Comparison of ENCODE assay signal across 30 cellular contexts in genomic region chr7:48511021-48511579, GRCh38.
A peak's percentile ranks its signal among the peaks of the same experiment; 100 is the strongest.
DNase-seq lines count a peak whose midpoint lies in the region; ATAC-seq, FAIRE-seq and TF ChIP-seq lines count a peak whose summit lies in the region.
"Had no signal": no experiment of that assay in that cellular context is flagged by ENCODE, and none has a peak within 500 bp of the region (broad histone marks: within the 10 kb centered on the region; RNA-seq: fewer than 3 reads in every experiment).

No MANE protein-coding gene starts in this region.

- no peak for TF ChIP-seq CTCF in astrocyte of the spinal cord (IDR thresholded peaks at IDR 0.05; ENCODE audit: low read depth, low read length)

- H3K36me3 Mint-ChIP-seq in activated CD8-positive, alpha-beta memory T cell treated with anti-CD3 and anti-CD28 coated beads, Interleukin-2, amount 10 ng/mL, durations not matched to agents 7 days and 5 days: no peaks in the 10 kb centered on the region
- H3K36me3 Mint-ChIP-seq: activated naive CD8-positive, alpha-beta T cell; natural killer cell; T-cell had no signal

- no peak for ATAC-seq in activated CD8-positive, alpha-beta memory T cell treated with anti-CD3 and anti-CD28 coated beads, Interleukin-2, amount 10 ng/mL, durations not matched to agents 7 days and 5 days
- ATAC-seq: effector memory CD8-positive, alpha-beta T cell; gastroesophageal sphincter; HCT116; left ventricle myocardium superior; natural killer cell; pancreas; T-cell had no signal

- no peaks in the 10 kb centered on the region for H3K4me1 Mint-ChIP-seq in activated CD8-positive, alpha-beta memory T cell treated with anti-CD3 and anti-CD28 coated beads, Interleukin-2, amount 10 ng/mL, durations not matched to agents 7 days and 5 days
- H3K4me1 Mint-ChIP-seq: natural killer cell had no signal

- CTCF ChIA-PET in activated CD8-positive, alpha-beta memory T cell treated with anti-CD3 and anti-CD28 coated beads, Interleukin-2, amount 10 ng/mL, durations not matched to agents 7 days and 5 days (lab: Charles Lee): no interaction called here

- TF ChIP-seq POLR2A in H54 (IDR thresholded peaks at IDR 0.05; ENCODE audit: low read depth, low read length): no peak

- no peak overlapping the region for H3K4me3 Mint-ChIP-seq in activated CD8-positive, alpha-beta memory T cell treated with anti-CD3 and anti-CD28 coated beads, Interleukin-2, amount 10 ng/mL, durations not matched to agents 7 days and 5 days
- H3K4me3 Mint-ChIP-seq: activated naive CD8-positive, alpha-beta T cell; effector memory CD8-positive, alpha-beta T cell; natural killer cell had no signal

- H3K9me3 Mint-ChIP-seq in activated CD8-positive, alpha-beta memory T cell treated with anti-CD3 and anti-CD28 coated beads, Interleukin-2, amount 10 ng/mL, durations not matched to agents 7 days and 5 days (ENCODE audit: low read depth): no peaks in the 10 kb centered on the region
- H3K9me3 Mint-ChIP-seq: T-cell had no signal

- H3K27ac Mint-ChIP-seq in activated CD8-positive, alpha-beta memory T cell treated with anti-CD3 and anti-CD28 coated beads, Interleukin-2, amount 10 ng/mL, durations not matched to agents 7 days and 5 days: no peak overlapping the region
- H3K27ac Mint-ChIP-seq: activated naive CD8-positive, alpha-beta T cell; effector memory CD8-positive, alpha-beta T cell; natural killer cell had no signal

- H3K4me3 ChIP-seq in astrocyte of the spinal cord (ENCODE audit: low read depth, low read length): no peak overlapping the region
- H3K4me3 ChIP-seq: colonic mucosa, esophagus squamous epithelium, gastroesophageal sphincter, pancreas, SJCRH30, transverse colon had no signal

- DNase-seq in G401 (ENCODE audit: low spot score) (peak; percentile 55), NCI-H524 (lab: John Stamatoyannopoulos, UW) (peak; percentile 77 to 87), astrocyte of the spinal cord (ENCODE audit: low read depth, low spot score) (peak; percentile 17), myocyte (ENCODE audit: low read depth) (peak; percentile 22), H54 (ENCODE audit: insufficient read length, low spot score) (no peak), hippocampal formation (lab: John Stamatoyannopoulos, UW) (no peak)
- no peak for DNase-seq in stimulated activated CD4-positive, alpha-beta T cell treated with anti-CD3 and anti-CD28 coated beads, Interleukin-4, amount 100 ng/mL, for 1 hour
- DNase-seq in activated CD8-positive, alpha-beta memory T cell treated with anti-CD3 and anti-CD28 coated beads, Interleukin-2, amount 10 ng/mL, durations not matched to agents 7 days and 5 days: no peak
- DNase-seq: activated CD4-positive, alpha-beta T cell treated with anti-CD3 and anti-CD28 coated beads for 4 hours; activated T-cell treated with anti-CD3 and anti-CD28 coated beads, Interleukin-2, amount 50 U/mL, for 48 hours; aorta; Calu3; colonic mucosa; effector memory CD8-positive, alpha-beta T cell; EL; esophagus squamous epithelium; left ventricle myocardium superior; midbrain; natural killer cell; NCI-H1105; NCI-H2081; pancreas; SJCRH30; T-cell; transverse colon had no signal

- no peak for FAIRE-seq in H54 (lab: Jason Lieb, UNC)
- FAIRE-seq: islet of Langerhans, pancreas, RCC 7860 had no signal

- no peaks in the 10 kb centered on the region for H3K27me3 Mint-ChIP-seq in activated CD8-positive, alpha-beta memory T cell treated with anti-CD3 and anti-CD28 coated beads, Interleukin-2, amount 10 ng/mL, durations not matched to agents 7 days and 5 days
- H3K27me3 Mint-ChIP-seq: activated naive CD8-positive, alpha-beta T cell; effector memory CD8-positive, alpha-beta T cell had no signal

- in situ Hi-C loops in G401 (cut with HindIII; ENCODE audit: low sequenced_read_pairs) (no loop called here), astrocyte of the spinal cord (cut with HindIII; ENCODE audit: low sequenced_read_pairs) (no loop called here)

Comparison
In these comparisons a context has a peak if more than half of its experiments do, and no peak if none do; other contexts are left out.
1. DNase-seq: peak in G401 (single experiment), NCI-H524 (2 of 2), astrocyte of the spinal cord (single experiment) and myocyte (single experiment); none in H54 (single experiment), stimulated activated CD4-positive, alpha-beta T cell treated with anti-CD3 and anti-CD28 coated beads, Interleukin-4, amount 100 ng/mL, for 1 hour (single experiment), activated CD8-positive, alpha-beta memory T cell treated with anti-CD3 and anti-CD28 coated beads, Interleukin-2, amount 10 ng/mL, durations not matched to agents 7 days and 5 days (single experiment) and hippocampal formation (0 of 2).